Comparison of ENCODE assay signal across 8 cellular contexts in genomic region chr9:98369896-98370295, GRCh38.
"Had no signal": no experiment of that assay in that cellular context is flagged by ENCODE, and none has a peak within 500 bp of the region (broad histone marks: within the 10 kb centered on the region; RNA-seq: fewer than 3 reads in every experiment).

No MANE protein-coding gene starts in this region.

- H3K4me3 ChIP-seq: GM23248, HAP-1 had no signal

- H3K4me3 Mint-ChIP-seq: HFFc6, IgD-negative memory B cell had no signal

- H3K4me1 ChIP-seq: HAP-1 had no signal

- H3K27ac ChIP-seq: GM23248, HL-60 had no signal

- H3K27ac Mint-ChIP-seq: HFFc6, IgD-negative memory B cell had no signal

- DNase-seq: GM23248, GOT3, H7, HFFc6, KBM-7 had no signal

- H3K36me3 ChIP-seq: HAP-1 had no signal
